8 cellular contexts compared by ENCODE assay signal in genomic region chr10:3623746-3624145, GRCh38.
DNase-seq lines count a peak whose midpoint lies in the region; ATAC-seq and TF ChIP-seq lines count a peak whose summit lies in the region.

No MANE protein-coding gene starts in this region.

- H3K4me1 ChIP-seq in mucosa of descending colon (ENCODE audit: low read depth): no peaks in the 10 kb centered on the region

- H3K4me3 ChIP-seq in GM12865 (ENCODE audit: low read depth, low read length) (no peak overlapping the region), mucosa of descending colon (no peak overlapping the region)

- intact Hi-C loops in mucosa of descending colon (cut with DNase I, micrococcal nuclease): no loop called here

- H3K36me3 ChIP-seq in mucosa of descending colon (ENCODE audit: low read depth): no peaks in the 10 kb centered on the region

- DNase-seq in GM12865 (ENCODE audit: low read depth) (peak; percentile 57), amniotic stem cell (lab: John Stamatoyannopoulos, UW) (peak; percentile 24), mucosa of descending colon (no peak), iPS-NIHi11 (ENCODE audit: low spot score) (no peak), islet precursor cell (no peak), MV-4-11 (lab: John Stamatoyannopoulos, UW) (no peak)
- no peak for DNase-seq in activated T-cell treated with anti-CD3 and anti-CD28 coated beads, Interleukin-2, amount 50 U/mL, for 1 hour

- TF ChIP-seq CTCF in GM12865 (IDR thresholded peaks at IDR 0.05; ENCODE audit: insufficient read depth, low read depth, low read length, missing control alignments): no peak
- TF ChIP-seq CTCF in mucosa of descending colon (IDR thresholded peaks at IDR 0.05): no peak

- H3K9me3 ChIP-seq in mucosa of descending colon: no peaks in the 10 kb centered on the region

- peak; percentile 66 for ATAC-seq in HG02798 (IDR thresholded peaks at IDR 0.05; ENCODE audit: poor library complexity, unreplicated experiment)
- peak; percentile 21 for ATAC-seq in mucosa of descending colon

Comparison
In these comparisons a context has a peak if more than half of its experiments do, and no peak if none do; other contexts are left out.
1. DNase-seq: peak in GM12865 (single experiment) and amniotic stem cell (single experiment); none in mucosa of descending colon (0 of 3), iPS-NIHi11 (single experiment), activated T-cell treated with anti-CD3 and anti-CD28 coated beads, Interleukin-2, amount 50 U/mL, for 1 hour (single experiment), islet precursor cell (single experiment) and MV-4-11 (single experiment).